Comparison of ENCODE assay signal across 30 cellular contexts in genomic region chr7:76185187-76185915, GRCh38. TPM values are rescaled to one million over a fixed set of nuclear protein-coding genes. Genes with fewer than 3 reads are reported as not detected.
A peak's percentile ranks its signal among the peaks of the same experiment; 100 is the strongest.
DNase-seq lines count a peak whose midpoint lies in the region; ATAC-seq, FAIRE-seq and TF ChIP-seq lines count a peak whose summit lies in the region.
"Had no signal": no experiment of that assay in that cellular context is flagged by ENCODE, and none has a peak within 500 bp of the region (broad histone marks: within the 10 kb centered on the region; RNA-seq: fewer than 3 reads in every experiment).

No MANE protein-coding gene starts in this region.

- no peaks in the 10 kb centered on the region for H3K9me2 ChIP-seq in GM23338 (ENCODE audit: insufficient read depth)

- no peaks in the 10 kb centered on the region for H3K9me3 ChIP-seq in ectodermal cell (ENCODE audit: control insufficient read depth, low read length)
- no peaks in the 10 kb centered on the region for H3K9me3 ChIP-seq in neural progenitor cell (ENCODE audit: low read depth)
- H3K9me3 ChIP-seq: SJSA1, tibial nerve had no signal

- DNase-seq in GM23338 (ENCODE audit: low spot score) = peak; percentile 73
- peak; percentile 73 for DNase-seq in NCI-H82 (lab: John Stamatoyannopoulos, UW)
- peak; percentile 72 for DNase-seq in neural progenitor cell (ENCODE audit: low spot score)
- DNase-seq in HK-2 (ENCODE audit: unreplicated experiment) = no peak
- no peak for DNase-seq in occipital lobe (lab: John Stamatoyannopoulos, UW)
- DNase-seq in HTR-8/SVneo (ENCODE audit: insufficient read length, low spot score) = no peak
- DNase-seq in GDM1 (lab: John Stamatoyannopoulos, UW) = no peak
- DNase-seq: activated CD4-positive, alpha-beta T cell treated with anti-CD3 and anti-CD28 coated beads, Interleukin-2, amount 10 ng/mL, durations not matched to agents 7 days and 5 days; activated CD8-positive, alpha-beta memory T cell treated with anti-CD3 and anti-CD28 coated beads, Interleukin-2, amount 10 ng/mL, durations not matched to agents 7 days and 5 days; anterior cingulate cortex; central memory CD4-positive, alpha-beta T cell; HFFc6; left colon; mesenchymal stem cell; naive B cell; NCI-H1436; NCI-H526 treated with DMSO at 0.1 percent for 48 hours; posterior cingulate gyrus; stimulated activated CD4-positive, alpha-beta T cell treated with anti-CD3 and anti-CD28 coated beads, Interleukin-15, amount 100 ng/mL, for 24 hours; T-helper 17 cell had no signal

- peak overlapping the region; percentile 10 for H3K9ac ChIP-seq in neural progenitor cell
- H3K9ac ChIP-seq: KMS-11 had no signal

- H3K4me1 ChIP-seq in GM23338 (ENCODE audit: insufficient read depth) = peaks cover 11% of the 10 kb centered on the region
- H3K4me1 ChIP-seq in ectodermal cell (ENCODE audit: control insufficient read depth, insufficient read depth, low read length) = peaks cover 8% of the 10 kb centered on the region
- peaks cover 13% of the 10 kb centered on the region for H3K4me1 ChIP-seq in neural progenitor cell
- H3K4me1 ChIP-seq: SJSA1, tibial nerve had no signal

- no peaks in the 10 kb centered on the region for H3K36me3 Mint-ChIP-seq in GM23338 (ENCODE audit: low read depth)
- H3K36me3 Mint-ChIP-seq in neural progenitor cell = no peaks in the 10 kb centered on the region
- H3K36me3 Mint-ChIP-seq: activated CD8-positive, alpha-beta memory T cell treated with anti-CD3 and anti-CD28 coated beads, Interleukin-2, amount 10 ng/mL, durations not matched to agents 7 days and 5 days; activated naive CD4-positive, alpha-beta T cell treated with anti-CD3 and anti-CD28 coated beads, Interleukin-2, amount 50 U/mL, for 72 hours; CD14-positive monocyte; naive B cell had no signal

- H3F3A ChIP-seq in GM23338 (replicated peaks; ENCODE audit: low read depth) (peaks cover 5% of the 10 kb centered on the region; the same call in 1 of the 2 replicates), neural progenitor cell (ENCODE audit: low read depth) (peaks cover 17% of the 10 kb centered on the region)

- H3K9me3 Mint-ChIP-seq in GM23338 (no peaks in the 10 kb centered on the region; the same call in 2 of the 3 replicates), neural progenitor cell (no peaks in the 10 kb centered on the region)
- H3K9me3 Mint-ChIP-seq: activated CD4-positive, alpha-beta T cell treated with anti-CD3 and anti-CD28 coated beads, Interleukin-2, amount 10 ng/mL, durations not matched to agents 7 days and 5 days; activated naive CD4-positive, alpha-beta T cell treated with anti-CD3 and anti-CD28 coated beads, Interleukin-2, amount 50 U/mL, for 72 hours; HFFc6; naive B cell had no signal

- H3K4me1 Mint-ChIP-seq in GM23338 = peaks cover 13% of the 10 kb centered on the region
- peaks cover 18% of the 10 kb centered on the region for H3K4me1 Mint-ChIP-seq in neural progenitor cell
- H3K4me1 Mint-ChIP-seq: activated CD4-positive, alpha-beta T cell treated with anti-CD3 and anti-CD28 coated beads, Interleukin-2, amount 10 ng/mL, durations not matched to agents 7 days and 5 days; activated CD8-positive, alpha-beta memory T cell treated with anti-CD3 and anti-CD28 coated beads, Interleukin-2, amount 10 ng/mL, durations not matched to agents 7 days and 5 days; CD14-positive monocyte; naive B cell; T-helper 17 cell had no signal

- peak; percentile 91 for ATAC-seq in GM23338
- ATAC-seq: activated CD8-positive, alpha-beta memory T cell treated with anti-CD3 and anti-CD28 coated beads, Interleukin-2, amount 10 ng/mL, durations not matched to agents 7 days and 5 days; activated naive CD4-positive, alpha-beta T cell treated with anti-CD3 and anti-CD28 coated beads, Interleukin-2, amount 50 U/mL, for 72 hours; left colon; sciatic nerve; T-helper 17 cell had no signal

- FAIRE-seq in HTR-8/SVneo (lab: Jason Lieb, UNC) = no peak
- FAIRE-seq: D721Med had no signal

- peak overlapping the region; percentile 67 for H3K4me2 ChIP-seq in GM23338
- H3K4me2 ChIP-seq in neural progenitor cell = peak overlapping the region; percentile 54
- H3K4me2 ChIP-seq: KMS-11 had no signal

- H3K27me3 ChIP-seq in GM23338 (ENCODE audit: insufficient read depth) (no peaks in the 10 kb centered on the region), ectodermal cell (ENCODE audit: control insufficient read depth, insufficient read depth, low read length, poor library complexity, severe bottlenecking) (no peaks in the 10 kb centered on the region), neural progenitor cell (no peaks in the 10 kb centered on the region)
- H3K27me3 ChIP-seq: SJSA1, tibial nerve had no signal

- H3K36me3 ChIP-seq in GM23338 (ENCODE audit: insufficient read depth) (no peaks in the 10 kb centered on the region), ectodermal cell (ENCODE audit: control insufficient read depth, insufficient read depth, low read length) (no peaks in the 10 kb centered on the region), neural progenitor cell (no peaks in the 10 kb centered on the region)
- H3K36me3 ChIP-seq: SJSA1, tibial nerve had no signal

- H3K27me3 Mint-ChIP-seq in GM23338 (ENCODE audit: insufficient read depth, low read depth, poor library complexity) = peaks cover 5% of the 10 kb centered on the region
- H3K27me3 Mint-ChIP-seq in neural progenitor cell (ENCODE audit: insufficient read depth, low read depth) = peaks cover 7% of the 10 kb centered on the region
- H3K27me3 Mint-ChIP-seq: activated CD4-positive, alpha-beta T cell treated with anti-CD3 and anti-CD28 coated beads, Interleukin-2, amount 10 ng/mL, durations not matched to agents 7 days and 5 days; activated CD8-positive, alpha-beta memory T cell treated with anti-CD3 and anti-CD28 coated beads, Interleukin-2, amount 10 ng/mL, durations not matched to agents 7 days and 5 days had no signal

- no peaks in the 10 kb centered on the region for H3K79me2 ChIP-seq in GM23338 (replicated peaks; ENCODE audit: insufficient read depth)
- no peaks in the 10 kb centered on the region for H3K79me2 ChIP-seq in neural progenitor cell (ENCODE audit: low read depth)

- WGBS in ectodermal cell, 2 experiments = 39 to 42% methylated on average over 22 of the region's 22 CpGs

- H3K27ac ChIP-seq in GM23338 (ENCODE audit: low read depth) = 0 out of 2 replicates have a peak overlapping the region, but pooled peaks have one; percentile 20
- peak overlapping the region; percentile 60 for H3K27ac ChIP-seq in ectodermal cell (ENCODE audit: insufficient read depth, low read depth, low read length, poor library complexity, severe bottlenecking)
- H3K27ac ChIP-seq in neural progenitor cell = peak overlapping the region; percentile 73
- H3K27ac ChIP-seq: KMS-11, SJSA1, tibial nerve, VCaP had no signal

- TF ChIP-seq CTCF in GM23338 (conservative IDR thresholded peaks at IDR 0.05; ENCODE audit: low read depth in 2 of 2) (no peak), neural progenitor cell (IDR thresholded peaks at IDR 0.05) (no peak)

- H2AFZ ChIP-seq in GM23338 (peak overlapping the region; percentile 99), neural progenitor cell (replicated peaks) (peak overlapping the region; percentile 97)

- peak overlapping the region; percentile 23; the same call in 1 of the 2 replicates for H3K4me3 ChIP-seq in GM23338
- no peak overlapping the region for H3K4me3 ChIP-seq in ectodermal cell (ENCODE audit: insufficient read depth, low read depth, low read length)
- no peak overlapping the region for H3K4me3 ChIP-seq in neural progenitor cell
- H3K4me3 ChIP-seq: SJSA1, tibial nerve had no signal

- H3K4me3 Mint-ChIP-seq in GM23338 (peak overlapping the region; percentile 44; the same call in 2 of the 3 replicates), neural progenitor cell (peak overlapping the region; percentile 57)
- H3K4me3 Mint-ChIP-seq: activated CD4-positive, alpha-beta T cell treated with anti-CD3 and anti-CD28 coated beads, Interleukin-2, amount 10 ng/mL, durations not matched to agents 7 days and 5 days; activated CD8-positive, alpha-beta memory T cell treated with anti-CD3 and anti-CD28 coated beads, Interleukin-2, amount 10 ng/mL, durations not matched to agents 7 days and 5 days; CD14-positive monocyte; HFFc6; naive B cell; T-helper 17 cell had no signal

- H4K20me1 ChIP-seq in GM23338 (replicated peaks; ENCODE audit: insufficient read depth) (no peaks in the 10 kb centered on the region), neural progenitor cell (ENCODE audit: low read depth) (no peaks in the 10 kb centered on the region)

- peak overlapping the region; percentile 89 for H3K27ac Mint-ChIP-seq in GM23338
- peak overlapping the region; percentile 96 for H3K27ac Mint-ChIP-seq in neural progenitor cell
- H3K27ac Mint-ChIP-seq: activated CD4-positive, alpha-beta T cell treated with anti-CD3 and anti-CD28 coated beads, Interleukin-2, amount 10 ng/mL, durations not matched to agents 7 days and 5 days; activated CD8-positive, alpha-beta memory T cell treated with anti-CD3 and anti-CD28 coated beads, Interleukin-2, amount 10 ng/mL, durations not matched to agents 7 days and 5 days; activated naive CD4-positive, alpha-beta T cell treated with anti-CD3 and anti-CD28 coated beads, Interleukin-2, amount 50 U/mL, for 72 hours; CD14-positive monocyte; HFFc6; naive B cell; T-helper 17 cell had no signal

RNA-seq across cellular contexts. Expression of gene SRRM3, which starts 16.3 kb away (rescaled TPM):
- 9.2 and 13.8 TPM in 2 replicates for total RNA-seq in GM23338 (2014; rRNA removed; shearing (Covaris generic))
- 8.2 and 8.6 TPM in 2 replicates for polyA plus RNA-seq in GM23338 (2016; fragmentation: Nextera tagmentation; extraction: Ambion mirVana)
- 5.1 TPM for polyA plus RNA-seq in ectodermal cell (2013, experiment 1 of 4)
- 5.7 TPM for polyA plus RNA-seq in ectodermal cell (2013, experiment 2 of 4)
- polyA plus RNA-seq in ectodermal cell (2013, experiment 3 of 4) = 6.0 TPM
- polyA plus RNA-seq in ectodermal cell (2013, experiment 4 of 4) = 4.8 TPM
- total RNA-seq in neural progenitor cell (ENCODE audit: low replicate concordance) = 2.2 and 4.6 TPM in 2 replicates
- total RNA-seq in occipital lobe = 6.7 TPM
- total RNA-seq: activated CD4-positive, alpha-beta T cell treated with anti-CD3 and anti-CD28 coated beads, Interleukin-2, amount 10 ng/mL, durations not matched to agents 7 days and 5 days; activated naive CD4-positive, alpha-beta T cell treated with anti-CD3 and anti-CD28 coated beads, Interleukin-2, amount 50 U/mL, for 72 hours; RPMI7951; T-helper 17 cell had no signal
- polyA plus RNA-seq: CD14-positive monocyte had no signal

Comparison
In these comparisons a context has a peak if more than half of its experiments do, and no peak if none do; other contexts are left out.
1. DNase-seq: peak in GM23338 (single experiment), NCI-H82 (single experiment) and neural progenitor cell (single experiment); none in HK-2 (single experiment), occipital lobe (single experiment), HTR-8/SVneo (single experiment) and GDM1 (single experiment).
2. H3K27ac ChIP-seq: peak in every context shown above with its lines; median percentile 73 in neural progenitor cell; 60 in ectodermal cell; 20 in GM23338.